ENCODE assay signal across 1 cellular context in genomic region chr4:106315968-106316772, GRCh38.
TF ChIP-seq lines count a peak whose summit lies in the region.

AIMP1 (plus strand) TSS chr4:106316550; CDS start chr4:106325010, 8,460 bp downstream.
TBCK (minus strand) TSS chr4:106316209; CDS start chr4:106308960, 7,249 bp downstream.

TF ChIP-seq in HepG2, 621 proteins besides CTCF, POLR2A, EP300 and RAD21 (continued from another document and continues in another):
- TF ChIP-seq, protein P1, sequence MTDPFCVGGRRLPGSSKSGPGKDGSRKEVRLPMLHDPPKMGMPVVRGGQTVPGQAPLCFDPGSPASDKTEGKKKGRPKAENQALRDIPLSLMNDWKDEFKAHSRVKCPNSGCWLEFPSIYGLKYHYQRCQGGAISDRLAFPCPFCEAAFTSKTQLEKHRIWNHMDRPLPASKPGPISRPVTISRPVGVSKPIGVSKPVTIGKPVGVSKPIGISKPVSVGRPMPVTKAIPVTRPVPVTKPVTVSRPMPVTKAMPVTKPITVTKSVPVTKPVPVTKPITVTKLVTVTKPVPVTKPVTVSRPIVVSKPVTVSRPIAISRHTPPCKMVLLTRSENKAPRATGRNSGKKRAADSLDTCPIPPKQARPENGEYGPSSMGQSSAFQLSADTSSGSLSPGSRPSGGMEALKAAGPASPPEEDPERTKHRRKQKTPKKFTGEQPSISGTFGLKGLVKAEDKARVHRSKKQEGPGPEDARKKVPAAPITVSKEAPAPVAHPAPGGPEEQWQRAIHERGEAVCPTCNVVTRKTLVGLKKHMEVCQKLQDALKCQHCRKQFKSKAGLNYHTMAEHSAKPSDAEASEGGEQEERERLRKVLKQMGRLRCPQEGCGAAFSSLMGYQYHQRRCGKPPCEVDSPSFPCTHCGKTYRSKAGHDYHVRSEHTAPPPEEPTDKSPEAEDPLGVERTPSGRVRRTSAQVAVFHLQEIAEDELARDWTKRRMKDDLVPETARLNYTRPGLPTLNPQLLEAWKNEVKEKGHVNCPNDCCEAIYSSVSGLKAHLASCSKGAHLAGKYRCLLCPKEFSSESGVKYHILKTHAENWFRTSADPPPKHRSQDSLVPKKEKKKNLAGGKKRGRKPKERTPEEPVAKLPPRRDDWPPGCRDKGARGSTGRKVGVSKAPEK (CRISPR knock-in tag; IDR thresholded peaks at IDR 0.05; ENCODE audit: borderline replicate concordance): no peak; the same call in 1 of the 2 replicates
- TF ChIP-seq, protein P2, sequence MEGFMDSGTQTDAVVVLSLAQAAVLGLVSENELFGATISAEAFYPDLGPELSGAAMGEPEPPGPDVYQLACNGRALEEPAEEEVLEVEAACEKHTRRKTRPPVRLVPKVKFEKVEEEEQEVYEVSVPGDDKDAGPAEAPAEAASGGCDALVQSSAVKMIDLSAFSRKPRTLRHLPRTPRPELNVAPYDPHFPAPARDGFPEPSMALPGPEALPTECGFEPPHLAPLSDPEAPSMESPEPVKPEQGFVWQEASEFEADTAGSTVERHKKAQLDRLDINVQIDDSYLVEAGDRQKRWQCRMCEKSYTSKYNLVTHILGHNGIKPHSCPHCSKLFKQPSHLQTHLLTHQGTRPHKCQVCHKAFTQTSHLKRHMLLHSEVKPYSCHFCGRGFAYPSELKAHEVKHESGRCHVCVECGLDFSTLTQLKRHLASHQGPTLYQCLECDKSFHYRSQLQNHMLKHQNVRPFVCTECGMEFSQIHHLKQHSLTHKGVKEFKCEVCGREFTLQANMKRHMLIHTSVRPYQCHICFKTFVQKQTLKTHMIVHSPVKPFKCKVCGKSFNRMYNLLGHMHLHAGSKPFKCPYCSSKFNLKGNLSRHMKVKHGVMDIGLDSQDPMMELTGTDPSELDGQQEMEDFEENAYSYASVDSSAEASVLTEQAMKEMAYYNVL (CRISPR knock-in tag; IDR thresholded peaks at IDR 0.05; ENCODE audit: borderline replicate concordance): peak; percentile 21; the same call in 1 of the 2 replicates
- TF ChIP-seq DZIP1 (CRISPR knock-in tag; IDR thresholded peaks at IDR 0.05) (0 out of 2 replicates have a peak, but pooled peaks have one; percentile 43), RFX1 (IDR thresholded peaks at IDR 0.05) (no peak), ZNF263 (CRISPR knock-in tag; IDR thresholded peaks at IDR 0.05) (0 out of 2 replicates have a peak, but pooled peaks have one; percentile 16), ZNF44 (CRISPR knock-in tag; IDR thresholded peaks at IDR 0.05) (no peak), ZBTB3 (CRISPR knock-in tag; IDR thresholded peaks at IDR 0.05; ENCODE audit: borderline replicate concordance, low read depth) (no peak), KDM5B (CRISPR knock-in tag; IDR thresholded peaks at IDR 0.05; ENCODE audit: borderline replicate concordance) (peak; percentile 78; the same call in 1 of the 2 replicates), ATRX (CRISPR knock-in tag; IDR thresholded peaks at IDR 0.05; ENCODE audit: borderline replicate concordance) (0 out of 2 replicates have a peak, but pooled peaks have one; percentile 57), ZNF407 (CRISPR knock-in tag; IDR thresholded peaks at IDR 0.05; ENCODE audit: not compliant biosample characterization) (peak; percentile 71)
- TF ChIP-seq, protein P3, sequence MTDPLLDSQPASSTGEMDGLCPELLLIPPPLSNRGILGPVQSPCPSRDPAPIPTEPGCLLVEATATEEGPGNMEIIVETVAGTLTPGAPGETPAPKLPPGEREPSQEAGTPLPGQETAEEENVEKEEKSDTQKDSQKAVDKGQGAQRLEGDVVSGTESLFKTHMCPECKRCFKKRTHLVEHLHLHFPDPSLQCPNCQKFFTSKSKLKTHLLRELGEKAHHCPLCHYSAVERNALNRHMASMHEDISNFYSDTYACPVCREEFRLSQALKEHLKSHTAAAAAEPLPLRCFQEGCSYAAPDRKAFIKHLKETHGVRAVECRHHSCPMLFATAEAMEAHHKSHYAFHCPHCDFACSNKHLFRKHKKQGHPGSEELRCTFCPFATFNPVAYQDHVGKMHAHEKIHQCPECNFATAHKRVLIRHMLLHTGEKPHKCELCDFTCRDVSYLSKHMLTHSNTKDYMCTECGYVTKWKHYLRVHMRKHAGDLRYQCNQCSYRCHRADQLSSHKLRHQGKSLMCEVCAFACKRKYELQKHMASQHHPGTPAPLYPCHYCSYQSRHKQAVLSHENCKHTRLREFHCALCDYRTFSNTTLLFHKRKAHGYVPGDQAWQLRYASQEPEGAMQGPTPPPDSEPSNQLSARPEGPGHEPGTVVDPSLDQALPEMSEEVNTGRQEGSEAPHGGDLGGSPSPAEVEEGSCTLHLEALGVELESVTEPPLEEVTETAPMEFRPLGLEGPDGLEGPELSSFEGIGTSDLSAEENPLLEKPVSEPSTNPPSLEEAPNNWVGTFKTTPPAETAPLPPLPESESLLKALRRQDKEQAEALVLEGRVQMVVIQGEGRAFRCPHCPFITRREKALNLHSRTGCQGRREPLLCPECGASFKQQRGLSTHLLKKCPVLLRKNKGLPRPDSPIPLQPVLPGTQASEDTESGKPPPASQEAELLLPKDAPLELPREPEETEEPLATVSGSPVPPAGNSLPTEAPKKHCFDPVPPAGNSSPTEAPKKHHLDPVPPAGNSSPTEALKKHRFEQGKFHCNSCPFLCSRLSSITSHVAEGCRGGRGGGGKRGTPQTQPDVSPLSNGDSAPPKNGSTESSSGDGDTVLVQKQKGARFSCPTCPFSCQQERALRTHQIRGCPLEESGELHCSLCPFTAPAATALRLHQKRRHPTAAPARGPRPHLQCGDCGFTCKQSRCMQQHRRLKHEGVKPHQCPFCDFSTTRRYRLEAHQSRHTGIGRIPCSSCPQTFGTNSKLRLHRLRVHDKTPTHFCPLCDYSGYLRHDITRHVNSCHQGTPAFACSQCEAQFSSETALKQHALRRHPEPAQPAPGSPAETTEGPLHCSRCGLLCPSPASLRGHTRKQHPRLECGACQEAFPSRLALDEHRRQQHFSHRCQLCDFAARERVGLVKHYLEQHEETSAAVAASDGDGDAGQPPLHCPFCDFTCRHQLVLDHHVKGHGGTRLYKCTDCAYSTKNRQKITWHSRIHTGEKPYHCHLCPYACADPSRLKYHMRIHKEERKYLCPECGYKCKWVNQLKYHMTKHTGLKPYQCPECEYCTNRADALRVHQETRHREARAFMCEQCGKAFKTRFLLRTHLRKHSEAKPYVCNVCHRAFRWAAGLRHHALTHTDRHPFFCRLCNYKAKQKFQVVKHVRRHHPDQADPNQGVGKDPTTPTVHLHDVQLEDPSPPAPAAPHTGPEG (CRISPR knock-in tag; IDR thresholded peaks at IDR 0.05): no peak
- TF ChIP-seq, protein P4, sequence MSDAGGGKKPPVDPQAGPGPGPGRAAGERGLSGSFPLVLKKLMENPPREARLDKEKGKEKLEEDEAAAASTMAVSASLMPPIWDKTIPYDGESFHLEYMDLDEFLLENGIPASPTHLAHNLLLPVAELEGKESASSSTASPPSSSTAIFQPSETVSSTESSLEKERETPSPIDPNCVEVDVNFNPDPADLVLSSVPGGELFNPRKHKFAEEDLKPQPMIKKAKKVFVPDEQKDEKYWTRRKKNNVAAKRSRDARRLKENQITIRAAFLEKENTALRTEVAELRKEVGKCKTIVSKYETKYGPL (CRISPR knock-in tag; IDR thresholded peaks at IDR 0.05): no peak
- TF ChIP-seq, protein P5, sequence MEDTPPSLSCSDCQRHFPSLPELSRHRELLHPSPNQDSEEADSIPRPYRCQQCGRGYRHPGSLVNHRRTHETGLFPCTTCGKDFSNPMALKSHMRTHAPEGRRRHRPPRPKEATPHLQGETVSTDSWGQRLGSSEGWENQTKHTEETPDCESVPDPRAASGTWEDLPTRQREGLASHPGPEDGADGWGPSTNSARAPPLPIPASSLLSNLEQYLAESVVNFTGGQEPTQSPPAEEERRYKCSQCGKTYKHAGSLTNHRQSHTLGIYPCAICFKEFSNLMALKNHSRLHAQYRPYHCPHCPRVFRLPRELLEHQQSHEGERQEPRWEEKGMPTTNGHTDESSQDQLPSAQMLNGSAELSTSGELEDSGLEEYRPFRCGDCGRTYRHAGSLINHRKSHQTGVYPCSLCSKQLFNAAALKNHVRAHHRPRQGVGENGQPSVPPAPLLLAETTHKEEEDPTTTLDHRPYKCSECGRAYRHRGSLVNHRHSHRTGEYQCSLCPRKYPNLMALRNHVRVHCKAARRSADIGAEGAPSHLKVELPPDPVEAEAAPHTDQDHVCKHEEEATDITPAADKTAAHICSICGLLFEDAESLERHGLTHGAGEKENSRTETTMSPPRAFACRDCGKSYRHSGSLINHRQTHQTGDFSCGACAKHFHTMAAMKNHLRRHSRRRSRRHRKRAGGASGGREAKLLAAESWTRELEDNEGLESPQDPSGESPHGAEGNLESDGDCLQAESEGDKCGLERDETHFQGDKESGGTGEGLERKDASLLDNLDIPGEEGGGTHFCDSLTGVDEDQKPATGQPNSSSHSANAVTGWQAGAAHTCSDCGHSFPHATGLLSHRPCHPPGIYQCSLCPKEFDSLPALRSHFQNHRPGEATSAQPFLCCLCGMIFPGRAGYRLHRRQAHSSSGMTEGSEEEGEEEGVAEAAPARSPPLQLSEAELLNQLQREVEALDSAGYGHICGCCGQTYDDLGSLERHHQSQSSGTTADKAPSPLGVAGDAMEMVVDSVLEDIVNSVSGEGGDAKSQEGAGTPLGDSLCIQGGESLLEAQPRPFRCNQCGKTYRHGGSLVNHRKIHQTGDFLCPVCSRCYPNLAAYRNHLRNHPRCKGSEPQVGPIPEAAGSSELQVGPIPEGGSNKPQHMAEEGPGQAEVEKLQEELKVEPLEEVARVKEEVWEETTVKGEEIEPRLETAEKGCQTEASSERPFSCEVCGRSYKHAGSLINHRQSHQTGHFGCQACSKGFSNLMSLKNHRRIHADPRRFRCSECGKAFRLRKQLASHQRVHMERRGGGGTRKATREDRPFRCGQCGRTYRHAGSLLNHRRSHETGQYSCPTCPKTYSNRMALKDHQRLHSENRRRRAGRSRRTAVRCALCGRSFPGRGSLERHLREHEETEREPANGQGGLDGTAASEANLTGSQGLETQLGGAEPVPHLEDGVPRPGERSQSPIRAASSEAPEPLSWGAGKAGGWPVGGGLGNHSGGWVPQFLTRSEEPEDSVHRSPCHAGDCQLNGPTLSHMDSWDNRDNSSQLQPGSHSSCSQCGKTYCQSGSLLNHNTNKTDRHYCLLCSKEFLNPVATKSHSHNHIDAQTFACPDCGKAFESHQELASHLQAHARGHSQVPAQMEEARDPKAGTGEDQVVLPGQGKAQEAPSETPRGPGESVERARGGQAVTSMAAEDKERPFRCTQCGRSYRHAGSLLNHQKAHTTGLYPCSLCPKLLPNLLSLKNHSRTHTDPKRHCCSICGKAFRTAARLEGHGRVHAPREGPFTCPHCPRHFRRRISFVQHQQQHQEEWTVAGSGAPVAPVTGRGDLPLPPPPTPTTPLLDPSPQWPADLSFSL (CRISPR knock-in tag; IDR thresholded peaks at IDR 0.05): no peak
